8 cellular contexts compared by ENCODE assay signal in the genomic region with DNA sequence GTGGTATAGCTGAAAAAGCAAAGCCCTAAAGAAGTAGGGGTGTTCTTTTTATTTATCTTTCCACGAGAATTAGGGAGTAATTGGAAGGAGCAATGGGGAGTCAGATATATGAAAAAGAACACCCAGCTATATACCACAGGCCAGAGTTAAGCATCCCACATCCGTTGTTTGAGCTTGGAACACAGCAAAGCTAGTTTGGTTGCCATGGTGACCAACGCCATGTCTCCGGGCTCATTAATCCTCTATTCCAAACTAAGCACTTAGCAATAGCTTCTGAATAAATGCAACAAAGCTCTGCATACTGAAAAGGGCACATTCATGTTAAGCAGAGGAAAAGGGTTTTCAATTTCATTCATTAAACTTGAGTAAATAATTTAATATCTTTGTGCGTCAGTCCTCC. TPM values are rescaled to one million over a fixed set of nuclear protein-coding genes. Genes with fewer than 3 reads are reported as not detected.
DNase-seq lines count a peak whose midpoint lies in the region; ATAC-seq and TF ChIP-seq lines count a peak whose summit lies in the region.

No MANE protein-coding gene starts in this region.

- H3K27me3 ChIP-seq in body of pancreas (no peaks in the 10 kb centered on the region), gastrocnemius medialis (no peaks in the 10 kb centered on the region)

- H3K27ac ChIP-seq in body of pancreas (no peak overlapping the region), gastrocnemius medialis (no peak overlapping the region)

- no peak for TF ChIP-seq POLR2A in body of pancreas (IDR thresholded peaks at IDR 0.05)
- TF ChIP-seq POLR2A in gastrocnemius medialis (IDR thresholded peaks at IDR 0.05) = no peak

- H3K4me1 ChIP-seq in body of pancreas (no peaks in the 10 kb centered on the region), gastrocnemius medialis (peaks cover 0 to 4% of the 10 kb centered on the region in 2 donors)

- in situ Hi-C loops in gastrocnemius medialis (cut with MboI; ENCODE audit: low sequenced_read_pairs in 4 of 4) = loop anchor here in 3 of 4 donors (5.0 to 25.0 kb wide), 3 partner anchors 183 to 353 kb away; no protein-coding TSS in a partner anchor

- H3K4me3 ChIP-seq in body of pancreas (no peak overlapping the region), gastrocnemius medialis (no peak overlapping the region)

- intact Hi-C loops in body of pancreas (cut with DNase I) (no loop called here), gastrocnemius medialis (cut with DNase I; ENCODE audit: low total_unique reads) (no loop called here)

- H3K9me3 ChIP-seq in body of pancreas = no peaks in the 10 kb centered on the region
- no peaks in the 10 kb centered on the region for H3K9me3 ChIP-seq in gastrocnemius medialis

- ATAC-seq in GM21447 (IDR thresholded peaks at IDR 0.05; ENCODE audit: unreplicated experiment) (peak; percentile 32), body of pancreas (no peak), gastrocnemius medialis (no peak)

- DNase-seq in A172 (ENCODE audit: low spot score) (peak; percentile 45), NCI-H146 (lab: John Stamatoyannopoulos, UW) (peak; percentile 88), body of pancreas (peak in 3 of 4 donors; percentile 39 to 46 (median 42)), occipital lobe (lab: John Stamatoyannopoulos, UW) (peak; percentile 4), gastrocnemius medialis (no peak), AML-193 (lab: John Stamatoyannopoulos, UW) (no peak)
- DNase-seq in stimulated activated CD4-positive, alpha-beta T cell treated with anti-CD3 and anti-CD28 coated beads, Interleukin-4, amount 100 ng/mL, for 4 hours = no peak

- TF ChIP-seq CTCF in body of pancreas (IDR thresholded peaks at IDR 0.05) (no peak), gastrocnemius medialis (IDR thresholded peaks at IDR 0.05 in 4 of 5, conservative IDR thresholded peaks at IDR 0.05 in 1 of 5) (no peak)

- H3K36me3 ChIP-seq in body of pancreas (replicated peaks in 1 of 2; ENCODE audit: insufficient read depth in 1 of 2, low read depth in 2 of 2) (no peaks in the 10 kb centered on the region), gastrocnemius medialis (no peaks in the 10 kb centered on the region)

- WGBS in body of pancreas, 2 donors = 12 to 21% methylated on average over 5 of the region's 5 CpGs

RNA-seq across cellular contexts. Expression of a gene that starts 23.5 kb away (rescaled TPM):
- not detected in 2 replicates for total RNA-seq in A172 (2014; rRNA removed; shearing (Covaris generic))
- total RNA-seq in body of pancreas (not detected), occipital lobe (0.16 TPM), gastrocnemius medialis (10 to 100 TPM in 3 of 4 donors, 1 to 10 TPM in 1; 1.4 to 27.3 (median 17.9) TPM)

Comparison
In these comparisons a context has a peak if more than half of its experiments do, and no peak if none do; other contexts are left out.
1. DNase-seq: peak in A172 (single experiment), NCI-H146 (single experiment), body of pancreas (3 of 4) and occipital lobe (single experiment); none in gastrocnemius medialis (0 of 2), stimulated activated CD4-positive, alpha-beta T cell treated with anti-CD3 and anti-CD28 coated beads, Interleukin-4, amount 100 ng/mL, for 4 hours (0 of 2) and AML-193 (0 of 2).